Comparison of ENCODE assay signal across 13 cellular contexts in the genomic region with DNA sequence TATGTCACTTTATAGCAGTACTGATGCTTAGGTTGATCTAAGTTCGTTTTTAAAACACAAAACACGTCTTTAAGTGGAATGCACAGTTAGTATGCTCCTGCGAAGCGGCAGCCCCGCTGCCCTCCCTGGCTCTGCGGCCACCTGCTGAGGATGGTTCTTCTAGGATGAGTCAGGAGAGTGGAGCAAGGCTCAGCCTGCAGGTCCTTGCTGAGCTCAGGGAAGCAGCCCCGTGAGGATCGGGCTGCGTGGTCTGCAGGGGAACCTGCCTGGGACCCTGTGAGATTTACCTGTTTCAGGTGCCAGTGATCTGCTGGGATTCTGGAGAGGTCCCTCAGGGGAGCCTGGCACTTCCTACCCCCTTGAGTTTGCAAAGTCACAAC. TPM values are rescaled to one million over a fixed set of nuclear protein-coding genes. Genes with fewer than 3 reads are reported as not detected.
A peak's percentile ranks its signal among the peaks of the same experiment; 100 is the strongest.
DNase-seq lines count a peak whose midpoint lies in the region; ATAC-seq, FAIRE-seq and TF ChIP-seq lines count a peak whose summit lies in the region.
"Had no signal": no experiment of that assay in that cellular context is flagged by ENCODE, and none has a peak within 500 bp of the region (broad histone marks: within the 10 kb centered on the region; RNA-seq: fewer than 3 reads in every experiment).

No MANE protein-coding gene starts in this region.

- no TSS peak for BruUV-seq in MCF 10A (replicated peaks; lab: Mats Ljungman, UMichigan)

- no peak for ATAC-seq in activated T-helper 17 cell treated with anti-CD3 and anti-CD28 coated beads, Interleukin-2, amount 50 U/mL, for 72 hours (replicated peaks)
- no peak for ATAC-seq in HG02678 (IDR thresholded peaks at IDR 0.05; ENCODE audit: unreplicated experiment)

- peaks cover 7% of the 10 kb centered on the region for H3K36me3 Mint-ChIP-seq in MCF 10A (ENCODE audit: insufficient read depth, unreplicated experiment)
- H3K36me3 Mint-ChIP-seq in activated T-helper 17 cell treated with anti-CD3 and anti-CD28 coated beads, Interleukin-2, amount 50 U/mL, for 72 hours (ENCODE audit: low read depth), result peaks cover 68% of the 10 kb centered on the region

- FAIRE-seq in urothelium cell line (lab: Jason Lieb, UNC), result no peak

- no peaks in the 10 kb centered on the region for H3K27me3 Mint-ChIP-seq in MCF 10A (ENCODE audit: insufficient read depth, unreplicated experiment)
- H3K27me3 Mint-ChIP-seq in activated T-helper 17 cell treated with anti-CD3 and anti-CD28 coated beads, Interleukin-2, amount 50 U/mL, for 72 hours, result no peaks in the 10 kb centered on the region
- H3K27me3 Mint-ChIP-seq: central memory CD8-positive, alpha-beta T cell had no signal

- no peaks in the 10 kb centered on the region for H3K27me3 ChIP-seq in breast epithelium

- H3K36me3 ChIP-seq in breast epithelium, result no peaks in the 10 kb centered on the region

- H3K4me1 Mint-ChIP-seq in MCF 10A (ENCODE audit: insufficient read depth, unreplicated experiment), result peaks cover 34% of the 10 kb centered on the region
- H3K4me1 Mint-ChIP-seq in activated T-helper 17 cell treated with anti-CD3 and anti-CD28 coated beads, Interleukin-2, amount 50 U/mL, for 72 hours, result peaks cover 20% of the 10 kb centered on the region

- H3K4me1 ChIP-seq in breast epithelium, result peaks cover 0 to 6% of the 10 kb centered on the region in 2 donors

- DNase-seq in MCF 10A (ENCODE audit: unreplicated experiment) (peak; percentile 52), breast epithelium (ENCODE audit: low spot score in 2 of 2) (no peak), islet precursor cell (peak; percentile 80), urothelium cell line (ENCODE audit: low spot score) (peak; percentile 58), SK-N-DZ (ENCODE audit: low spot score) (no peak), NCI-H446 (lab: John Stamatoyannopoulos, UW) (no peak)
- DNase-seq: activated CD4-positive, alpha-beta T cell treated with anti-CD3 and anti-CD28 coated beads, Interleukin-2, amount 50 U/mL, for 1 hour; NCI-H2171 treated with DMSO at 0.1 percent for 48 hours; SHP77 treated with DMSO at 0.1 percent for 48 hours had no signal

- CTCF ChIA-PET in MCF 10A (lab: Yijun Ruan, JAX), result no interaction called here

- no peak overlapping the region for H3K4me3 ChIP-seq in breast epithelium
- H3K4me3 ChIP-seq: skin epidermis had no signal

- no peak for TF ChIP-seq CTCF in MCF 10A (IDR thresholded peaks at IDR 0.05; ENCODE audit: unreplicated experiment)
- no peak for TF ChIP-seq CTCF in breast epithelium (IDR thresholded peaks at IDR 0.05)

- POLR2A ChIA-PET in MCF 10A (lab: Yijun Ruan, JAX), result no interaction called here

- peak overlapping the region in 1 of 2 donors; percentile 15 for H3K27ac ChIP-seq in breast epithelium

- intact Hi-C loops in MCF 10A (cut with micrococcal nuclease), result no loop called here
- intact Hi-C loops in breast epithelium (cut with DNase I; ENCODE audit: low total_unique reads), result no loop called here

- H3K9me3 ChIP-seq in breast epithelium, result no peaks in the 10 kb centered on the region

- H3K27ac Mint-ChIP-seq in MCF 10A (ENCODE audit: low read depth, unreplicated experiment), result no peak overlapping the region
- peak overlapping the region; percentile 41 for H3K27ac Mint-ChIP-seq in activated T-helper 17 cell treated with anti-CD3 and anti-CD28 coated beads, Interleukin-2, amount 50 U/mL, for 72 hours

- TF ChIP-seq POLR2A in breast epithelium (IDR thresholded peaks at IDR 0.05), result no peak

- no peaks in the 10 kb centered on the region for H3K9me3 Mint-ChIP-seq in MCF 10A (ENCODE audit: unreplicated experiment)
- no peaks in the 10 kb centered on the region for H3K9me3 Mint-ChIP-seq in activated T-helper 17 cell treated with anti-CD3 and anti-CD28 coated beads, Interleukin-2, amount 50 U/mL, for 72 hours

- no peak overlapping the region for H3K4me3 Mint-ChIP-seq in MCF 10A (ENCODE audit: unreplicated experiment)
- no peak overlapping the region for H3K4me3 Mint-ChIP-seq in activated T-helper 17 cell treated with anti-CD3 and anti-CD28 coated beads, Interleukin-2, amount 50 U/mL, for 72 hours
- H3K4me3 Mint-ChIP-seq: central memory CD8-positive, alpha-beta T cell had no signal

RNA-seq across cellular contexts. Expression of a gene that starts 57.5 kb away (rescaled TPM):
- 8.9 and 10.3 TPM in 2 replicates for total RNA-seq in MCF 10A (2022)
- 10 to 100 TPM in 2 of 3 donors, 1 to 10 TPM in 1; 3.0 to 20.2 (median 15.7) TPM for total RNA-seq in breast epithelium
- 10 to 100 TPM; 28.0 to 32.0 TPM for total RNA-seq in activated T-helper 17 cell treated with anti-CD3 and anti-CD28 coated beads, Interleukin-2, amount 50 U/mL, for 72 hours
- polyA plus RNA-seq in SK-N-DZ (2014; cell fraction: cytosol; rRNA removed), result 0.82 and 1.5 TPM in 2 replicates
- polyA plus RNA-seq in SK-N-DZ (2014; cell fraction: nucleus; rRNA removed), result 0.77 and 1.4 TPM in 2 replicates

Comparison
In these comparisons a context has a peak if more than half of its experiments do, and no peak if none do; other contexts are left out.
1. DNase-seq: peak in MCF 10A (single experiment), islet precursor cell (single experiment) and urothelium cell line (single experiment); none in breast epithelium (0 of 2), SK-N-DZ (single experiment) and NCI-H446 (0 of 2).